Comparison of ENCODE assay signal across 15 cellular contexts in genomic region chr6:104527311-104527710, GRCh38.
DNase-seq lines count a peak whose midpoint lies in the region; ATAC-seq lines count a peak whose summit lies in the region.
"Had no signal": no experiment of that assay in that cellular context is flagged by ENCODE, and none has a peak within 500 bp of the region (broad histone marks: within the 10 kb centered on the region; RNA-seq: fewer than 3 reads in every experiment).

No MANE protein-coding gene starts in this region.

- in situ Hi-C loops in KBM-7 (cut with MboI; ENCODE audit: low pct_unique_long_range_greater_than_20kb, low sequenced_read_pairs), result no loop called here

- ATAC-seq in HG03159 (IDR thresholded peaks at IDR 0.05; ENCODE audit: unreplicated experiment), result no peak
- ATAC-seq: T-cell had no signal

- DNase-seq in KBM-7 (peak; percentile 72), NCI-H69 (lab: John Stamatoyannopoulos, UW) (peak; percentile 27), cerebellar cortex (ENCODE audit: low spot score) (peak; percentile 66), putamen (ENCODE audit: low spot score) (peak; percentile 47), iPS-NIHi7 (ENCODE audit: extremely low spot score) (no peak)
- no peak for DNase-seq in activated T-cell treated with anti-CD3 and anti-CD28 coated beads, Interleukin-2, amount 50 U/mL, for 1 hour
- DNase-seq: activated B cell treated with CpG ODN at 0.5 μM for 24 hours, amniotic stem cell, DMS 273 treated with DMSO at 0.1 percent for 48 hours, IMR-90, left cardiac atrium, NCI-H2081, occipital lobe, T-cell had no signal

Comparison
In these comparisons a context has a peak if more than half of its experiments do, and no peak if none do; other contexts are left out.
1. DNase-seq: peak in KBM-7 (single experiment), NCI-H69 (single experiment), cerebellar cortex (single experiment) and putamen (single experiment); none in activated T-cell treated with anti-CD3 and anti-CD28 coated beads, Interleukin-2, amount 50 U/mL, for 1 hour (single experiment) and iPS-NIHi7 (single experiment).